ENCODE assay signal across 12 cellular contexts in genomic region chr6:100663219-100663863, GRCh38.
A peak's percentile ranks its signal among the peaks of the same experiment; 100 is the strongest.
DNase-seq lines count a peak whose midpoint lies in the region; ATAC-seq, FAIRE-seq and TF ChIP-seq lines count a peak whose summit lies in the region.
"Had no signal": no experiment of that assay in that cellular context is flagged by ENCODE, and none has a peak within 500 bp of the region (broad histone marks: within the 10 kb centered on the region; RNA-seq: fewer than 3 reads in every experiment).

No MANE protein-coding gene starts in this region.

- no peak for ATAC-seq in GM18907 (IDR thresholded peaks at IDR 0.05; ENCODE audit: unreplicated experiment)
- ATAC-seq in left colon: no peak
- no peak for ATAC-seq in GM19328 (IDR thresholded peaks at IDR 0.05; ENCODE audit: unreplicated experiment)
- ATAC-seq: Right ventricle myocardium inferior; stimulated activated naive B cell treated with anti-CD40 and anti-IgM and Interleukin-4, amounts not matched to agents 10 μg/mL and 1 μg/mL and 100 μg/mL, for 72 hours had no signal

- H3K9me1 ChIP-seq in endothelial cell of umbilical vein (replicated peaks; ENCODE audit: control insufficient read depth, extremely low read depth, insufficient read depth, low read length): no peaks in the 10 kb centered on the region

- peaks cover 14% of the 10 kb centered on the region for H3K4me1 ChIP-seq in PC-9 (replicated peaks; ENCODE audit: insufficient read depth)
- peaks cover 4% of the 10 kb centered on the region for H3K4me1 ChIP-seq in endothelial cell of umbilical vein (ENCODE audit: control insufficient read depth, extremely low read depth, insufficient read depth, low read length)

- TF ChIP-seq POLR2A in endothelial cell of umbilical vein (IDR thresholded peaks at IDR 0.05; ENCODE audit: low read depth, low read length): no peak

- no peaks in the 10 kb centered on the region for H3K36me3 ChIP-seq in PC-9 (ENCODE audit: low read depth)
- H3K36me3 ChIP-seq in endothelial cell of umbilical vein (ENCODE audit: control insufficient read depth in 2 of 2, extremely low read depth in 1 of 2, insufficient read depth in 2 of 2, low read length in 2 of 2): peaks cover 0 to 2% of the 10 kb centered on the region in 2 experiments

- 0 out of 2 replicates have a peak, but pooled peaks cover 8% of the 10 kb centered on the region for H3F3A ChIP-seq in PC-9 (ENCODE audit: insufficient read depth, low read depth)

- H3K9me3 ChIP-seq in PC-9 (ENCODE audit: insufficient read depth, low read depth) (no peaks in the 10 kb centered on the region), endothelial cell of umbilical vein (replicated peaks; ENCODE audit: control insufficient read depth, insufficient read depth, low read length) (no peaks in the 10 kb centered on the region)

- BruUV-seq in PC-9 (replicated peaks; lab: Mats Ljungman, UMichigan) (no TSS peak), endothelial cell of umbilical vein (replicated peaks; lab: Mats Ljungman, UMichigan) (no TSS peak)

- TF ChIP-seq CTCF in PC-9 (conservative IDR thresholded peaks at IDR 0.05) (no peak), endothelial cell of umbilical vein (IDR thresholded peaks at IDR 0.05; ENCODE audit: extremely low read depth in 1 of 2, insufficient read depth in 1 of 2, low read depth in 1 of 2, low read length in 2 of 2) (no peak)

- POLR2A ChIA-PET in PC-9 (lab: Charles Lee; ENCODE audit: unreplicated experiment) (no interaction called here), endothelial cell of umbilical vein (lab: Charles Lee) (no interaction called here)

- H3K9me2 ChIP-seq in PC-9 (ENCODE audit: insufficient read depth): no peaks in the 10 kb centered on the region

- dilution Hi-C loops in endothelial cell of umbilical vein (cut with MboI; ENCODE audit: extremely low pct_ligation_motif_present, low sequenced_read_pairs): no loop called here

- H2AFZ ChIP-seq in PC-9: no peak overlapping the region
- no peak overlapping the region for H2AFZ ChIP-seq in endothelial cell of umbilical vein (ENCODE audit: low read depth, low read length)

- H4K20me1 ChIP-seq in PC-9 (ENCODE audit: insufficient read depth) (no peaks in the 10 kb centered on the region), endothelial cell of umbilical vein (replicated peaks; ENCODE audit: control insufficient read depth, extremely low read depth, insufficient read depth, low read length) (no peaks in the 10 kb centered on the region)

- DNase-seq in EL (peak; percentile 87), PC-9 (peak in 1 of 2 experiments; percentile 76), endothelial cell of umbilical vein (ENCODE audit: low read depth, low spot score) (peak; percentile 22), non-pigmented ciliary epithelial cell (ENCODE audit: low read depth) (peak; percentile 90), left colon (no peak)
- no peak for DNase-seq in activated T-cell treated with anti-CD3 and anti-CD28 coated beads, Interleukin-2, amount 50 U/mL, for 48 hours
- DNase-seq: activated CD8-positive, alpha-beta memory T cell treated with anti-CD3 and anti-CD28 coated beads, Interleukin-2, amount 50 U/mL, for 4 hours; stimulated activated naive B cell treated with anti-CD40 and anti-IgM and Interleukin-4, amounts not matched to agents 10 μg/mL and 1 μg/mL and 100 μg/mL, for 72 hours had no signal

- H3K4me2 ChIP-seq in PC-9 (0 out of 2 replicates have a peak overlapping the region, but pooled peaks have one; percentile 27), endothelial cell of umbilical vein (ENCODE audit: insufficient read depth, low read length) (no peak overlapping the region)

- H3K79me2 ChIP-seq in PC-9 (ENCODE audit: low read depth) (no peaks in the 10 kb centered on the region), endothelial cell of umbilical vein (ENCODE audit: control insufficient read depth, insufficient read depth, low read length) (no peaks in the 10 kb centered on the region)

- H3K4me3 ChIP-seq in PC-9 (no peak overlapping the region), endothelial cell of umbilical vein (replicated peaks in 1 of 3; ENCODE audit: insufficient read depth in 1 of 3, low read depth in 1 of 3, low read length in 3 of 3) (no peak overlapping the region)

- H3K27ac ChIP-seq in PC-9: peak overlapping the region; percentile 69
- H3K27ac ChIP-seq in endothelial cell of umbilical vein (ENCODE audit: insufficient read depth, low read depth, low read length): no peak overlapping the region

- FAIRE-seq in endothelial cell of umbilical vein (lab: Jason Lieb, UNC): no peak
- FAIRE-seq: D721Med had no signal

- CTCF ChIA-PET in PC-9 (lab: Charles Lee) (interaction anchor here (0.5 to 0.6 kb wide), 2 partner anchors 547 to 560 kb away, joined by 3 to 4 read pairs; no protein-coding TSS in a partner anchor), endothelial cell of umbilical vein (lab: Charles Lee) (interaction anchor here (0.6 to 6.6 kb wide), 32 partner anchors 10 to 795 kb away, joined by 3 to 62 read pairs (median 5); partner anchors contain the start of gene SIM1)

- H3K27me3 ChIP-seq in PC-9 (ENCODE audit: insufficient read depth, low read depth) (no peaks in the 10 kb centered on the region), endothelial cell of umbilical vein (ENCODE audit: control insufficient read depth in 2 of 2, insufficient read depth in 2 of 2, low read length in 2 of 2) (no peaks in the 10 kb centered on the region)

- H3K9ac ChIP-seq in endothelial cell of umbilical vein (replicated peaks; ENCODE audit: extremely low read depth, insufficient read depth, low read length): no peak overlapping the region

- intact Hi-C loops in PC-9 (cut with micrococcal nuclease; ENCODE audit: unreplicated experiment): loop anchor here (5.0 kb wide), 1 partner anchor 564 kb away; no protein-coding TSS in a partner anchor
- intact Hi-C loops in endothelial cell of umbilical vein (cut with micrococcal nuclease): loop anchor here (5.0 kb wide), 1 partner anchor 796 kb away; no protein-coding TSS in a partner anchor
- intact Hi-C loops in left colon (cut with DNase I, micrococcal nuclease): no loop called here

TF ChIP-seq in endothelial cell of umbilical vein, 7 proteins besides CTCF, POLR2A, EP300 and RAD21:
- TF ChIP-seq FOS (IDR thresholded peaks at IDR 0.05; ENCODE audit: borderline replicate concordance, insufficient read depth, low read length): peak; percentile 17
- TF ChIP-seq GATA2 (IDR thresholded peaks at IDR 0.05; ENCODE audit: insufficient read depth, insufficient read length, low read depth, low read length): peak; percentile 6
- TF ChIP-seq EZH2 (IDR thresholded peaks at IDR 0.05; ENCODE audit: borderline replicate concordance, low read depth, low read length, severe bottlenecking): no peak
- no peak for TF ChIP-seq JUN (IDR thresholded peaks at IDR 0.05; ENCODE audit: borderline replicate concordance, insufficient read depth, insufficient read length, low read depth)

Comparison
In these comparisons a context has a peak if more than half of its experiments do, and no peak if none do; other contexts are left out.
1. DNase-seq: peak in EL (single experiment), endothelial cell of umbilical vein (single experiment) and non-pigmented ciliary epithelial cell (single experiment); none in activated T-cell treated with anti-CD3 and anti-CD28 coated beads, Interleukin-2, amount 50 U/mL, for 48 hours (0 of 2) and left colon (0 of 2).
2. intact Hi-C loops: an anchor here in PC-9 (5.0 kb wide) and endothelial cell of umbilical vein (5.0 kb wide); none called in left colon.